In the genomic region with DNA sequence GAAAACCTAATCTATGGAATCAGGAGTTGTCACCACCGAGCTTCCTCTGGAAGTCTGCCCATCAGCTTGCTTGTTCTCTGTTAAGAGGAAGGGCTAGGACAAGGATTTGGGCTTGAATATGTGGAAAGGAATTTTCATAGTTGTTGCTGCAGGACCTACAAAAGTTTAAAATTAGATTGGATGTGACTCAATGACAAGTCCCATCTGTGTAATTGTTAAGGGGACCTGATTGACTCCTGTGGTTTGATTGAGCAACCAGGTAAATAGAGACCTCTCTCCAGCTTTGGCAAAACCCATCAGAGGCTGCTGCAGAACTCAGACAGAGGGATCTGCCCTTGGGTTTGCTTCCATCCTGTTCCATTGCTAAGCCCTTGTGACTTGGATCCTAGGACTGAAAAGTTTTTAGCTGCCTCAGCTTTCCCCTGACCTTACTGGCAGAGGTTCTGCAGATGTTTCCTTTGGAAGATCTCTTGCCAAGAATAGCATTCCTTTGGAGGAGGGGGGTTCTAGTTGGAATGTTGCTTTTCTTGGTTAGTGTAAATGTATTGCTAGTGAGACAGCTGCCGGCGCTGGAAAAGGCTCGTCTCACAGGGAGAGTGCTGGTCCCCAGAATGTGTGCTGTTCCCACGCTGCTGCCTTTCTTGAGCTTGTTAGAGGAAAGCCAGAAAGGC, we compare ENCODE assay signal across 10 cellular contexts. TPM values are rescaled to one million over a fixed set of nuclear protein-coding genes. Genes with fewer than 3 reads are reported as not detected.
DNase-seq lines count a peak whose midpoint lies in the region; ATAC-seq, FAIRE-seq and TF ChIP-seq lines count a peak whose summit lies in the region.
"Had no signal": no experiment of that assay in that cellular context is flagged by ENCODE, and none has a peak within 500 bp of the region (broad histone marks: within the 10 kb centered on the region; RNA-seq: fewer than 3 reads in every experiment).

No MANE protein-coding gene starts in this region.

- H3K9me3 Mint-ChIP-seq in stimulated activated effector memory CD8-positive, alpha-beta T cell treated with anti-CD3 and anti-CD28 coated beads, Interleukin-12 subunit alpha, Interleukin-12 subunit beta, amount 100 ng/mL, for 72 hours: no peaks in the 10 kb centered on the region

- TF ChIP-seq CTCF in cardiac fibroblast (IDR thresholded peaks at IDR 0.05; ENCODE audit: low read depth, low read length) (no peak), BE2C (IDR thresholded peaks at IDR 0.05; ENCODE audit: low read depth, low read length) (no peak)

- peaks cover 38% of the 10 kb centered on the region for H3K4me1 Mint-ChIP-seq in stimulated activated effector memory CD8-positive, alpha-beta T cell treated with anti-CD3 and anti-CD28 coated beads, Interleukin-12 subunit alpha, Interleukin-12 subunit beta, amount 100 ng/mL, for 72 hours

- H3K36me3 Mint-ChIP-seq in stimulated activated effector memory CD8-positive, alpha-beta T cell treated with anti-CD3 and anti-CD28 coated beads, Interleukin-12 subunit alpha, Interleukin-12 subunit beta, amount 100 ng/mL, for 72 hours: peaks cover 89% of the 10 kb centered on the region

- no peaks in the 10 kb centered on the region for H3K4me1 ChIP-seq in BE2C

- DNase-seq in HT1080 (ENCODE audit: low read depth) (peak; percentile 51), cardiac fibroblast (ENCODE audit: low read depth in 2 of 2) (peak; percentile 97 to 98), left kidney (ENCODE audit: low read depth, low spot score) (peak; percentile 77), urothelium cell line (ENCODE audit: low spot score) (no peak), OCI-M2 (lab: John Stamatoyannopoulos, UW; ENCODE audit: unreplicated experiment) (no peak), BE2C (no peak)
- no peak for DNase-seq in stimulated activated effector memory CD8-positive, alpha-beta T cell treated with anti-CD3 and anti-CD28 coated beads, Interleukin-12 subunit alpha, Interleukin-12 subunit beta, amount 100 ng/mL, for 72 hours (ENCODE audit: low spot score in 2 of 2)
- DNase-seq: activated gamma-delta T cell treated with Interleukin-2 at 50 U/mL for 16 hours; stimulated activated CD4-positive, alpha-beta T cell treated with anti-CD3 and anti-CD28 coated beads, Interleukin-2, amount 100 ng/mL, for 24 hours had no signal

- peaks cover 69% of the 10 kb centered on the region for H3K36me3 ChIP-seq in BE2C

- FAIRE-seq in urothelium cell line (lab: Jason Lieb, UNC): no peak

- no peak overlapping the region for H3K4me3 Mint-ChIP-seq in stimulated activated effector memory CD8-positive, alpha-beta T cell treated with anti-CD3 and anti-CD28 coated beads, Interleukin-12 subunit alpha, Interleukin-12 subunit beta, amount 100 ng/mL, for 72 hours

- no peak for ATAC-seq in stimulated activated effector memory CD8-positive, alpha-beta T cell treated with anti-CD3 and anti-CD28 coated beads, Interleukin-12 subunit alpha, Interleukin-12 subunit beta, amount 100 ng/mL, for 72 hours
- ATAC-seq in HG03342 (IDR thresholded peaks at IDR 0.05; ENCODE audit: unreplicated experiment): no peak

- H3K4me3 ChIP-seq in cardiac fibroblast (replicated peaks in 1 of 2; ENCODE audit: low read depth in 2 of 2, low read length in 2 of 2) (no peak overlapping the region), BE2C (ENCODE audit: low read depth, low read length) (no peak overlapping the region)

- no peaks in the 10 kb centered on the region for H3K27me3 ChIP-seq in BE2C

- no peaks in the 10 kb centered on the region for H3K9me3 ChIP-seq in BE2C

- H3K27ac Mint-ChIP-seq in stimulated activated effector memory CD8-positive, alpha-beta T cell treated with anti-CD3 and anti-CD28 coated beads, Interleukin-12 subunit alpha, Interleukin-12 subunit beta, amount 100 ng/mL, for 72 hours: peak overlapping the region; percentile 89

RNA-seq across cellular contexts. Expression of gene SF3B3, which starts 50.0 kb away (rescaled TPM):
- 152 and 267 TPM in 2 replicates for total RNA-seq in HT1080 (2014; rRNA removed; shearing (Covaris generic))
- polyA plus RNA-seq in HT1080 (2015; cell fraction: cytosol; rRNA removed): 171 and 196 TPM in 2 replicates
- 609 and 663 TPM in 2 replicates for polyA plus RNA-seq in HT1080 (2015; cell fraction: nucleus; rRNA removed)
- 117 TPM for polyA plus RNA-seq in BE2C (2012; ENCODE audit: insufficient read depth, insufficient read length, low read depth)

RNA-seq across cellular contexts. Expression of gene COG4, which starts 50.2 kb away (rescaled TPM):
- total RNA-seq in HT1080 (2014; rRNA removed; shearing (Covaris generic)): 52.8 and 63.4 TPM in 2 replicates
- polyA plus RNA-seq in HT1080 (2015; cell fraction: cytosol; rRNA removed): 30.6 and 42.5 TPM in 2 replicates
- polyA plus RNA-seq in HT1080 (2015; cell fraction: nucleus; rRNA removed): 79.3 and 95.0 TPM in 2 replicates
- 96.7 TPM for polyA plus RNA-seq in BE2C (2012; ENCODE audit: insufficient read depth, insufficient read length, low read depth)

Comparison
In these comparisons a context has a peak if more than half of its experiments do, and no peak if none do; other contexts are left out.
1. DNase-seq: peak in HT1080 (single experiment), cardiac fibroblast (2 of 2) and left kidney (single experiment); none in stimulated activated effector memory CD8-positive, alpha-beta T cell treated with anti-CD3 and anti-CD28 coated beads, Interleukin-12 subunit alpha, Interleukin-12 subunit beta, amount 100 ng/mL, for 72 hours (0 of 2), urothelium cell line (single experiment), OCI-M2 (single experiment) and BE2C (single experiment).